ENCODE assay signal across 24 cellular contexts in genomic region chr13:112129557-112129956, GRCh38.
"Had no signal": no experiment of that assay in that cellular context is flagged by ENCODE, and none has a peak within 500 bp of the region (broad histone marks: within the 10 kb centered on the region; RNA-seq: fewer than 3 reads in every experiment).

No MANE protein-coding gene starts in this region.

- H3K4me3 ChIP-seq: heart right ventricle, hepatocyte, left lung, lung, mucosa of descending colon, pancreas, prostate gland, skin epidermis, tibial nerve, upper lobe of left lung had no signal

- H3K36me3 ChIP-seq: heart right ventricle, left lung, pancreas, prostate gland, tibial nerve, upper lobe of left lung had no signal

- H3K27ac Mint-ChIP-seq: naive thymus-derived CD4-positive, alpha-beta T cell; natural killer cell treated with Interleukin-12 subunit alpha and Interleukin-12 subunit beta and Interleukin-15 and Interleukin-18, amount 100 ng/mL, for 72 hours; stimulated activated memory B cell treated with anti-CD40 and anti-IgM and Interleukin-4, amounts not matched to agents 10 μg/mL and 1 μg/mL and 100 μg/mL, for 72 hours; stimulated activated naive CD8-positive, alpha-beta T cell treated with anti-CD3 and anti-CD28 coated beads, Interleukin-15, amount 100 ng/mL, for 72 hours had no signal

- H3K36me3 Mint-ChIP-seq: naive thymus-derived CD4-positive, alpha-beta T cell; natural killer cell treated with Interleukin-12 subunit alpha and Interleukin-12 subunit beta and Interleukin-15 and Interleukin-18, amount 100 ng/mL, for 72 hours; stimulated activated memory B cell treated with anti-CD40 and anti-IgM and Interleukin-4, amounts not matched to agents 10 μg/mL and 1 μg/mL and 100 μg/mL, for 72 hours had no signal

- H3K4me3 Mint-ChIP-seq: naive thymus-derived CD4-positive, alpha-beta T cell; natural killer cell treated with Interleukin-12 subunit alpha and Interleukin-12 subunit beta and Interleukin-15 and Interleukin-18, amount 100 ng/mL, for 72 hours; stimulated activated memory B cell treated with anti-CD40 and anti-IgM and Interleukin-4, amounts not matched to agents 10 μg/mL and 1 μg/mL and 100 μg/mL, for 72 hours; stimulated activated naive CD8-positive, alpha-beta T cell treated with anti-CD3 and anti-CD28 coated beads, Interleukin-15, amount 100 ng/mL, for 72 hours had no signal

- H3K4me1 Mint-ChIP-seq: naive thymus-derived CD4-positive, alpha-beta T cell; stimulated activated memory B cell treated with anti-CD40 and anti-IgM and Interleukin-4, amounts not matched to agents 10 μg/mL and 1 μg/mL and 100 μg/mL, for 72 hours; stimulated activated naive CD8-positive, alpha-beta T cell treated with anti-CD3 and anti-CD28 coated beads, Interleukin-15, amount 100 ng/mL, for 72 hours had no signal

- H3K27ac ChIP-seq: heart right ventricle, hepatocyte, left lung, pancreas, prostate gland, skin epidermis, tibial nerve, upper lobe of left lung had no signal

- H3K27me3 ChIP-seq: upper lobe of left lung had no signal

- DNase-seq: heart right ventricle; kidney glomerular epithelial cell; left cardiac atrium; left lung; mesendoderm; midbrain; mucosa of descending colon; naive thymus-derived CD4-positive, alpha-beta T cell; nucleus accumbens; pancreas; retina; right cardiac atrium; stimulated activated CD4-positive, alpha-beta T cell treated with anti-CD3 and anti-CD28 coated beads, Interleukin-4, amount 100 ng/mL, for 24 hours; stimulated activated naive CD4-positive, alpha-beta T cell treated with Interleukin-2 at 50 U/mL for 16 hours; stimulated activated naive CD8-positive, alpha-beta T cell treated with anti-CD3 and anti-CD28 coated beads, Interleukin-15, amount 100 ng/mL, for 72 hours; substantia nigra; upper lobe of left lung had no signal

- H3K4me1 ChIP-seq: heart right ventricle, left lung, pancreas, prostate gland, tibial nerve had no signal

- H3K9me3 ChIP-seq: heart right ventricle, left lung, mucosa of descending colon, pancreas, prostate gland, upper lobe of left lung had no signal

- H3K9me3 Mint-ChIP-seq: natural killer cell treated with Interleukin-12 subunit alpha and Interleukin-12 subunit beta and Interleukin-15 and Interleukin-18, amount 100 ng/mL, for 72 hours; stimulated activated memory B cell treated with anti-CD40 and anti-IgM and Interleukin-4, amounts not matched to agents 10 μg/mL and 1 μg/mL and 100 μg/mL, for 72 hours; stimulated activated naive CD8-positive, alpha-beta T cell treated with anti-CD3 and anti-CD28 coated beads, Interleukin-15, amount 100 ng/mL, for 72 hours had no signal
